Comparison of ENCODE assay signal across 21 cellular contexts in the genomic region with DNA sequence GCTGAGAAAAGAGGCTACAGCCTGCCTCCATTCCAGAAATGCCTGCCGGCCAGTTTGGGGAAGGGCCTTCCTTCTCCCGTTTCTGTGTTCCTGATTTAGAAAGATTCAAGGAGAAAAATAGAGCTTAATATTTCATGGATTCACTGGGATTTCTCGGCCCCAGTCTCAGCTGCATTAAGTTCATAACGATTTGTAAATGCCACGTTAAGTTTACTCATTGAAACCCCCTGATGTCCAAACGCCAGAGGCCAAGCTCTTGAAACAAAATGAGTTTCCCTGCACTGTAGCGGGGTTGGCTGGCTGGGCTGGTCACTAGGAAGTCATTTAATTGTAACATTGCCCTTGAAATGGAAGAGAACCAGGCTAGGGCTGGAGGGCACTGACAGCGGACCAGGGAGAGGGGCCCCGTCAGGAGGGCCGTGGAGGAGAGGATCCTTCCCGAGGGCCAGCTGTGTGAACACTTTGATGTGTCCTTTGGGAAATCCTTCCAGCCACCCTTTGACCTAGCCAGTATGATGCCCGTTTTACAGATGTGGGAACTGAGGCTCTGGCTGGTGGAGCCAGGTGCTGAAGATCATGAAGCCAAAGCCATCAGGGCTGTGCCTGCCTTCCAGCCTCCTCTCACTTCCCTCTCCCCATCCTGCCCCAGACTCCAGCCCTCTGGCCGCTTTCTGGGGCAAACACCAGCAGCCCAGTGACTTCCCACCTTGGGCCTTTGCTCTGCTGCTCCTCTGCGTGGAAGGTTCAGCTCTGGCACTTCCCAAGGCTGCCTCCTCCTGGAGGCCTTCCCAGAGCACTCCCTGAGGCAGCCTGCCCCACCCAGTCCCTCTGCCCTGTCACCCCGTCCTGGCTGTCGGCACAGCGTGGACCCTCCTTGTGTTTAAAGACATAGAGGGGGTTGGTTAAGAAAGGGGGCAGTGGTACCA.
A peak's percentile ranks its signal among the peaks of the same experiment; 100 is the strongest.
DNase-seq lines count a peak whose midpoint lies in the region; ATAC-seq, FAIRE-seq and TF ChIP-seq lines count a peak whose summit lies in the region.
"Had no signal": no experiment of that assay in that cellular context is flagged by ENCODE, and none has a peak within 500 bp of the region (broad histone marks: within the 10 kb centered on the region; RNA-seq: fewer than 3 reads in every experiment).

No MANE protein-coding gene starts in this region.

- no peak for TF ChIP-seq RAD21 in HepG2 (CRISPR knock-in tag; IDR thresholded peaks at IDR 0.05)

- peaks cover 33% of the 10 kb centered on the region for H3K36me3 Mint-ChIP-seq in nephron progenitor cell (ENCODE audit: low read depth)

- 88% methylated on average over 17 of the region's 17 CpGs for WGBS in HepG2 (ENCODE audit: low lambda C conversion rate)
- WGBS in right lobe of liver (ENCODE audit: insufficient coverage, low coverage, low lambda C conversion rate, missing lambda C conversion rate) = 93% methylated on average over 10 of the region's 17 CpGs

- H3K9me3 Mint-ChIP-seq in nephron progenitor cell = peaks cover 3% of the 10 kb centered on the region
- H3K9me3 Mint-ChIP-seq: neural crest cell; T-helper 2 cell treated with Interferon-gamma antibody and Interleukin-4, amounts not matched to agents 5 μg/mL and 100 μg/mL, for 36 hours had no signal

- CTCF ChIA-PET in HepG2 (lab: Yijun Ruan, JAX; ENCODE audit: low intra/inter-chr PET ratio, low total read pairs) = no interaction called here

- no peak for TF ChIP-seq CTCF in HepG2 (CRISPR knock-in tag; IDR thresholded peaks at IDR 0.05)
- no peak for TF ChIP-seq CTCF in right lobe of liver (IDR thresholded peaks at IDR 0.05)
- TF ChIP-seq CTCF in bronchial epithelial cell (IDR thresholded peaks at IDR 0.05; ENCODE audit: insufficient read depth, low read length, severe bottlenecking) = no peak
- no peak for TF ChIP-seq CTCF in nephron progenitor cell (IDR thresholded peaks at IDR 0.05)

- peak overlapping the region; percentile 65 for H3K27ac Mint-ChIP-seq in nephron progenitor cell
- H3K27ac Mint-ChIP-seq: T-helper 2 cell treated with Interferon-gamma antibody and Interleukin-4, amounts not matched to agents 5 μg/mL and 100 μg/mL, for 36 hours had no signal

- intact Hi-C loops in HepG2 (cut with micrococcal nuclease; ENCODE audit: unreplicated experiment) = no loop called here
- intact Hi-C loops in right lobe of liver (cut with DNase I) = no loop called here

- no peak overlapping the region for H3K4me3 ChIP-seq in HepG2 (replicated peaks in 1 of 3; ENCODE audit: insufficient read depth in 1 of 3, low read depth in 2 of 3, low read length in 3 of 3)
- H3K4me3 ChIP-seq in right lobe of liver = no peak overlapping the region
- H3K4me3 ChIP-seq in bronchial epithelial cell (ENCODE audit: low read depth, low read length) = no peak overlapping the region
- H3K4me3 ChIP-seq: A549, body of pancreas, coronary artery, prostate gland had no signal

- H3K9ac ChIP-seq in HepG2 (ENCODE audit: insufficient read depth, low read depth, low read length) = no peak overlapping the region

- peaks cover 9% of the 10 kb centered on the region for H3K4me1 Mint-ChIP-seq in nephron progenitor cell

- TF ChIP-seq EP300 in HepG2 (IDR thresholded peaks at IDR 0.05; ENCODE audit: low read depth in 2 of 2, low read length in 2 of 2) (no peak), HepG2 (CRISPR knock-in tag; IDR thresholded peaks at IDR 0.05; ENCODE audit: borderline replicate concordance) (no peak)

- DNase-seq in HepG2 (ENCODE audit: low spot score) (no peak), right lobe of liver (no peak), bronchial epithelial cell (ENCODE audit: low read depth) (no peak), nephron progenitor cell (no peak), ureter (ENCODE audit: low spot score) (no peak)
- DNase-seq in activated CD8-positive, alpha-beta memory T cell treated with anti-CD3 and anti-CD28 coated beads, Interleukin-2, amount 50 U/mL, for 48 hours = no peak
- DNase-seq: activated CD8-positive, alpha-beta memory T cell treated with anti-CD3 and anti-CD28 coated beads, Interleukin-2, amount 50 U/mL, for 4 hours; activated effector memory CD4-positive, alpha-beta T cell treated with Interleukin-2 at 50 U/mL for 16 hours; body of pancreas; KBM-7; left cardiac atrium; NCI-H526 treated with DMSO at 0.1 percent for 48 hours; stimulated activated naive CD4-positive, alpha-beta T cell had no signal

- H3K4me3 Mint-ChIP-seq in nephron progenitor cell = no peak overlapping the region
- H3K4me3 Mint-ChIP-seq: neural crest cell; T-helper 2 cell treated with Interferon-gamma antibody and Interleukin-4, amounts not matched to agents 5 μg/mL and 100 μg/mL, for 36 hours had no signal

- TF ChIP-seq POLR2A in HepG2 (IDR thresholded peaks at IDR 0.05; ENCODE audit: insufficient read depth in 1 of 2, low read depth in 2 of 2, low read length in 2 of 2) (no peak), right lobe of liver (IDR thresholded peaks at IDR 0.05) (no peak)

- no peak for ATAC-seq in HepG2
- no peak for ATAC-seq in right lobe of liver
- no peak for ATAC-seq in GM19397 (IDR thresholded peaks at IDR 0.05; ENCODE audit: unreplicated experiment)
- ATAC-seq in esophagus mucosa = no peak
- ATAC-seq: A549, body of pancreas, left cardiac atrium had no signal

- H3K4me2 ChIP-seq in HepG2 (ENCODE audit: low read depth, low read length) = no peak overlapping the region
- H3K4me2 ChIP-seq: A549 had no signal

- H3K9me3 ChIP-seq in HepG2 (ENCODE audit: low read length) (no peaks in the 10 kb centered on the region), right lobe of liver (no peaks in the 10 kb centered on the region)
- H3K9me3 ChIP-seq: A549, body of pancreas, prostate gland had no signal

- no peaks in the 10 kb centered on the region for H3K79me2 ChIP-seq in HepG2 (ENCODE audit: insufficient read depth, low read length)

- no peaks in the 10 kb centered on the region for H3K27me3 Mint-ChIP-seq in nephron progenitor cell (ENCODE audit: low read depth, poor library complexity)

- H2AFZ ChIP-seq in HepG2 (ENCODE audit: low read length) = no peak overlapping the region

- POLR2A ChIA-PET in HepG2 (lab: Yijun Ruan, JAX) = no interaction called here

- in situ Hi-C loops in HepG2 (cut with HindIII; ENCODE audit: extremely low pct_ligation_motif_present, low pct_unique_long_range_greater_than_20kb) = no loop called here

- H3K4me1 ChIP-seq in HepG2 (ENCODE audit: insufficient read depth, low read length) (no peaks in the 10 kb centered on the region), right lobe of liver (no peaks in the 10 kb centered on the region)
- H3K4me1 ChIP-seq: A549, body of pancreas, prostate gland had no signal

- H3K27ac ChIP-seq in HepG2 (ENCODE audit: extremely low read length, insufficient read depth, low read length) (no peak overlapping the region), right lobe of liver (no peak overlapping the region)
- H3K27ac ChIP-seq: A549, body of pancreas, C4-2B, coronary artery, prostate gland had no signal

- H4K20me1 ChIP-seq in HepG2 (ENCODE audit: insufficient read depth, low read length) = no peaks in the 10 kb centered on the region

- no peak for FAIRE-seq in HepG2 (lab: Jason Lieb, UNC)
- FAIRE-seq in bronchial epithelial cell (lab: Jason Lieb, UNC) = peak; percentile 18
- FAIRE-seq: A549 had no signal

- H3K27me3 ChIP-seq in HepG2 (ENCODE audit: control insufficient read depth in 1 of 2, insufficient read depth in 2 of 2, low read length in 2 of 2) = no peaks in the 10 kb centered on the region
- no peaks in the 10 kb centered on the region for H3K27me3 ChIP-seq in right lobe of liver
- no peaks in the 10 kb centered on the region for H3K27me3 ChIP-seq in bronchial epithelial cell (ENCODE audit: control insufficient read depth, insufficient read depth, low read length)
- H3K27me3 ChIP-seq: body of pancreas had no signal

- H3K36me3 ChIP-seq in HepG2 (replicated peaks in 1 of 2; ENCODE audit: control insufficient read depth in 1 of 2, insufficient read depth in 2 of 2, low read length in 2 of 2) (peaks cover 4% of the 10 kb centered on the region in 2 experiments; a peak in 2 of 5 replicates), right lobe of liver (no peaks in the 10 kb centered on the region), bronchial epithelial cell (ENCODE audit: control insufficient read depth, insufficient read depth, low read length) (peaks cover 5% of the 10 kb centered on the region)
- H3K36me3 ChIP-seq: prostate gland had no signal

- BruUV-seq in HepG2 (replicated peaks; lab: Mats Ljungman, UMichigan) = no TSS peak

TF ChIP-seq in HepG2, 621 proteins besides CTCF, POLR2A, EP300 and RAD21:
- TF ChIP-seq ZNF10 (CRISPR knock-in tag; IDR thresholded peaks at IDR 0.05; ENCODE audit: borderline replicate concordance, low read depth) (no peak), NFE2 (CRISPR knock-in tag; IDR thresholded peaks at IDR 0.05) (no peak), ZNF629 (CRISPR knock-in tag; conservative IDR thresholded peaks at IDR 0.05) (peak; percentile 71), NCOA5 (CRISPR knock-in tag; IDR thresholded peaks at IDR 0.05) (no peak)
